In the genomic region with DNA sequence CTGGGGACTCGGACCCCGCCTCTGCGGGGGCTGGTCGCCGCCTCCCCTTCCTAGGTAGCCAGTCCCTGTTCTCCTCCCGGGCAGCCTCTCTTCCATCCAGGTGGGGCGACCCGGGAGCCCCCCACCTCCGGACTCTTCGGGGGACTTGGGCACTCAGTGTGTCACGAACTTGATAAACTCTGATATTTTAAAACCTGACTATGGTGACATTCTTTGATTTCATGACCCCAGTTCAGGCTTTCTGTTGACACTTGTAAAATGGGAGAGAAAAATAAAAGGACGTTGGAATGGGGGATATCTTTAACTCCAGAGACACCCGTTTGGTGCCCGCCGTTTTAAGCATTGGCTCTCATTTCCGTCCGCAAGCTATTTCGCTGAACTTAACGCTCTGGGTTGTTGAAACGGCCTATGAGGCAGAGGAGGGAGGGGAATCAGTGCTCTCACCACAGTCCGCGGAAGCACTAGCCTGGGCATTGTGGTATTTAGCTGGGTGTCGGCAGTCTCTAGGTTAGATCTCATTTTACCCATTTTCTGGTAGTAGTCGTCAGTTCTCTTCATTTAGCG, we compare ENCODE assay signal across 8 cellular contexts. TPM values are rescaled to one million over a fixed set of nuclear protein-coding genes. Genes with fewer than 3 reads are reported as not detected.
DNase-seq lines count a peak whose midpoint lies in the region; ATAC-seq and TF ChIP-seq lines count a peak whose summit lies in the region.

No MANE protein-coding gene starts in this region.

- no peaks in the 10 kb centered on the region for H3K36me3 ChIP-seq in endocrine pancreas (ENCODE audit: control insufficient read depth, insufficient read depth, low read length)

- peak overlapping the region; percentile 80 for H3K27ac Mint-ChIP-seq in activated CD8-positive, alpha-beta T cell treated with anti-CD3 and anti-CD28 coated beads for 36 hours
- peak overlapping the region; percentile 93 for H3K27ac Mint-ChIP-seq in stimulated activated effector memory CD8-positive, alpha-beta T cell treated with anti-CD3 and anti-CD28 coated beads, Interleukin-12 subunit alpha, Interleukin-12 subunit beta, amount 100 ng/mL, for 72 hours

- H3K9me3 Mint-ChIP-seq in activated CD8-positive, alpha-beta T cell treated with anti-CD3 and anti-CD28 coated beads for 36 hours = no peaks in the 10 kb centered on the region
- no peaks in the 10 kb centered on the region for H3K9me3 Mint-ChIP-seq in stimulated activated effector memory CD8-positive, alpha-beta T cell treated with anti-CD3 and anti-CD28 coated beads, Interleukin-12 subunit alpha, Interleukin-12 subunit beta, amount 100 ng/mL, for 72 hours

- H3K9me3 ChIP-seq in endocrine pancreas (ENCODE audit: control insufficient read depth, low read length) = no peaks in the 10 kb centered on the region

- H3K4me1 ChIP-seq in endocrine pancreas (ENCODE audit: control insufficient read depth, insufficient read depth, low read length) = peaks cover 8% of the 10 kb centered on the region

- H3K4me1 Mint-ChIP-seq in activated CD8-positive, alpha-beta T cell treated with anti-CD3 and anti-CD28 coated beads for 36 hours (ENCODE audit: low read depth) = peaks cover 28% of the 10 kb centered on the region
- peaks cover 16% of the 10 kb centered on the region for H3K4me1 Mint-ChIP-seq in stimulated activated effector memory CD8-positive, alpha-beta T cell treated with anti-CD3 and anti-CD28 coated beads, Interleukin-12 subunit alpha, Interleukin-12 subunit beta, amount 100 ng/mL, for 72 hours

- no peaks in the 10 kb centered on the region for H3K27me3 ChIP-seq in endocrine pancreas (ENCODE audit: control insufficient read depth, insufficient read depth, low read length)

- peak; percentile 47 for DNase-seq in activated gamma-delta T cell treated with Interleukin-2 at 50 U/mL for 16 hours
- no peak for DNase-seq in activated gamma-delta T cell (lab: John Stamatoyannopoulos, UW)
- DNase-seq in NCI-H226 = peak; percentile 50
- peak; percentile 78 for DNase-seq in activated CD8-positive, alpha-beta T cell treated with anti-CD3 and anti-CD28 coated beads for 36 hours
- DNase-seq in midbrain (lab: John Stamatoyannopoulos, UW) = peak; percentile 28
- peak; percentile 30 to 78 for DNase-seq in stimulated activated effector memory CD8-positive, alpha-beta T cell treated with anti-CD3 and anti-CD28 coated beads, Interleukin-12 subunit alpha, Interleukin-12 subunit beta, amount 100 ng/mL, for 72 hours (ENCODE audit: low spot score in 2 of 2)

- POLR2A ChIA-PET in activated CD8-positive, alpha-beta T cell treated with anti-CD3 and anti-CD28 coated beads for 36 hours (lab: Charles Lee) = interaction anchor here (0.6 to 2.2 kb wide), 8 partner anchors 9 to 135 kb away, joined by 3 to 10 read pairs (median 4); no protein-coding TSS in a partner anchor

- intact Hi-C loops in activated CD8-positive, alpha-beta T cell treated with anti-CD3 and anti-CD28 coated beads for 36 hours (cut with micrococcal nuclease) = loop anchor here (5.0 to 10.0 kb wide), 2 partner anchors 37 to 100 kb away; a partner anchor contains a TSS

- TF ChIP-seq CTCF in activated CD8-positive, alpha-beta T cell treated with anti-CD3 and anti-CD28 coated beads for 36 hours (IDR thresholded peaks at IDR 0.05) = no peak

- peak; percentile 25 for ATAC-seq in HG02943 (IDR thresholded peaks at IDR 0.05; ENCODE audit: low read depth, unreplicated experiment)
- ATAC-seq in activated CD8-positive, alpha-beta T cell treated with anti-CD3 and anti-CD28 coated beads for 36 hours = no peak
- ATAC-seq in stimulated activated effector memory CD8-positive, alpha-beta T cell treated with anti-CD3 and anti-CD28 coated beads, Interleukin-12 subunit alpha, Interleukin-12 subunit beta, amount 100 ng/mL, for 72 hours = peak; percentile 58

- CTCF ChIA-PET in activated CD8-positive, alpha-beta T cell treated with anti-CD3 and anti-CD28 coated beads for 36 hours (lab: Charles Lee) = interaction anchor here (0.6 to 1.7 kb wide), 7 partner anchors 11 to 268 kb away, joined by 3 to 10 read pairs (median 3); no protein-coding TSS in a partner anchor

- no peaks in the 10 kb centered on the region for H3K27me3 Mint-ChIP-seq in activated CD8-positive, alpha-beta T cell treated with anti-CD3 and anti-CD28 coated beads for 36 hours

- H3K4me3 Mint-ChIP-seq in activated CD8-positive, alpha-beta T cell treated with anti-CD3 and anti-CD28 coated beads for 36 hours = peak overlapping the region; percentile 86
- peak overlapping the region; percentile 94 for H3K4me3 Mint-ChIP-seq in stimulated activated effector memory CD8-positive, alpha-beta T cell treated with anti-CD3 and anti-CD28 coated beads, Interleukin-12 subunit alpha, Interleukin-12 subunit beta, amount 100 ng/mL, for 72 hours

- H3K9ac ChIP-seq in endocrine pancreas (ENCODE audit: control insufficient read depth, insufficient read depth, low read length) = peak overlapping the region; percentile 74

- peak overlapping the region; percentile 88 for H3K4me3 ChIP-seq in endocrine pancreas (ENCODE audit: control insufficient read depth, insufficient read depth, low read length)

- H3K36me3 Mint-ChIP-seq in activated CD8-positive, alpha-beta T cell treated with anti-CD3 and anti-CD28 coated beads for 36 hours (ENCODE audit: low read depth) = no peaks in the 10 kb centered on the region
- H3K36me3 Mint-ChIP-seq in stimulated activated effector memory CD8-positive, alpha-beta T cell treated with anti-CD3 and anti-CD28 coated beads, Interleukin-12 subunit alpha, Interleukin-12 subunit beta, amount 100 ng/mL, for 72 hours = peaks cover 35% of the 10 kb centered on the region

RNA-seq across cellular contexts. Expression of a gene that starts 0.7 kb away (rescaled TPM):
- total RNA-seq in activated CD8-positive, alpha-beta T cell treated with anti-CD3 and anti-CD28 coated beads for 36 hours = 10 to 100 TPM; 33.1 to 34.5 TPM

RNA-seq across cellular contexts. Expression of a gene that starts 36.7 kb away (rescaled TPM):
- 100 to 1,000 TPM; 279 to 292 TPM for total RNA-seq in activated CD8-positive, alpha-beta T cell treated with anti-CD3 and anti-CD28 coated beads for 36 hours

RNA-seq across cellular contexts. Expression of a gene that starts 55.4 kb away (rescaled TPM):
- 10 to 100 TPM; 37.6 to 42.7 TPM for total RNA-seq in activated CD8-positive, alpha-beta T cell treated with anti-CD3 and anti-CD28 coated beads for 36 hours
